Comparison of ENCODE assay signal across 18 cellular contexts in genomic region chr2:28161466-28161865, GRCh38.
A peak's percentile ranks its signal among the peaks of the same experiment; 100 is the strongest.
DNase-seq lines count a peak whose midpoint lies in the region; ATAC-seq and TF ChIP-seq lines count a peak whose summit lies in the region.
"Had no signal": no experiment of that assay in that cellular context is flagged by ENCODE, and none has a peak within 500 bp of the region (broad histone marks: within the 10 kb centered on the region; RNA-seq: fewer than 3 reads in every experiment).

No MANE protein-coding gene starts in this region.

- CTCF ChIA-PET in RWPE1 (lab: Yijun Ruan, JAX) (no interaction called here), PC-3 (lab: Charles Lee) (no interaction called here)

- TF ChIP-seq CTCF in RWPE1 (conservative IDR thresholded peaks at IDR 0.05; ENCODE audit: low read depth) (no peak), PC-3 (conservative IDR thresholded peaks at IDR 0.05; ENCODE audit: low read depth, low read length) (no peak)

- H3K27me3 ChIP-seq in skeletal muscle satellite cell (ENCODE audit: control insufficient read depth, insufficient read depth, low read length), result no peaks in the 10 kb centered on the region
- H3K27me3 ChIP-seq in PC-3 (ENCODE audit: low read length), result no peaks in the 10 kb centered on the region
- H3K27me3 ChIP-seq: BLaER1 treated with 17β-estradiol and CSF1 and Interleukin-3, amounts not matched to agents 10 nM and 100 nM; foreskin keratinocyte had no signal

- H3K4me1 ChIP-seq in skeletal muscle satellite cell (ENCODE audit: control insufficient read depth, insufficient read depth, low read length) (peaks cover 40% of the 10 kb centered on the region), PC-3 (ENCODE audit: insufficient read depth, low read length) (peaks cover 2% of the 10 kb centered on the region; the same call in 1 of the 2 replicates)

- peak overlapping the region; percentile 23 for H3K9ac ChIP-seq in skeletal muscle satellite cell (ENCODE audit: low read depth, low read length)
- no peak overlapping the region for H3K9ac ChIP-seq in PC-3 (ENCODE audit: low read length)
- H3K9ac ChIP-seq: BLaER1 treated with 17β-estradiol and CSF1 and Interleukin-3, amounts not matched to agents 10 nM and 100 nM had no signal

- H3K9me2 ChIP-seq in PC-3 (replicated peaks; ENCODE audit: low read length), result no peaks in the 10 kb centered on the region

- DNase-seq in GM03348 (ENCODE audit: low spot score) (peak; percentile 65), RWPE1 (ENCODE audit: low spot score) (peak; percentile 30), fibroblast of peridontal ligament (ENCODE audit: extremely low read depth) (peak; percentile 41), PC-3 (no peak), NCI-H82 (lab: John Stamatoyannopoulos, UW) (no peak)
- no peak for DNase-seq in activated effector memory CD4-positive, alpha-beta T cell treated with anti-CD3 and anti-CD28 coated beads, Interleukin-2, amount 50 U/mL, for 16 hours
- DNase-seq: activated CD4-positive, alpha-beta memory T cell treated with anti-CD3 and anti-CD28 coated beads for 36 hours; anterior cingulate cortex; dermis blood vessel endothelial cell; MM.1S; NCI-H774; SHP77; stimulated activated naive CD8-positive, alpha-beta T cell treated with anti-CD3 and anti-CD28 coated beads, Interleukin-15, amount 100 ng/mL, for 72 hours had no signal

- no peaks in the 10 kb centered on the region for H4K20me1 ChIP-seq in PC-3 (ENCODE audit: low read length)
- H4K20me1 ChIP-seq: BLaER1 treated with 17β-estradiol and CSF1 and Interleukin-3, amounts not matched to agents 10 nM and 100 nM had no signal

- no peaks in the 10 kb centered on the region for H3F3A ChIP-seq in PC-3 (ENCODE audit: low read length, unreplicated experiment)

- POLR2A ChIA-PET in RWPE1 (lab: Yijun Ruan, JAX; ENCODE audit: low non-redundant PET), result interaction anchor here (0.6 kb wide), 1 partner anchor 12 kb away, joined by 3 read pairs; no protein-coding TSS in a partner anchor
- POLR2A ChIA-PET in PC-3 (lab: Charles Lee; ENCODE audit: unreplicated experiment), result no interaction called here

- H3K27ac ChIP-seq in RWPE1, result peak overlapping the region; percentile 92
- H3K27ac ChIP-seq in PC-3 (ENCODE audit: low read length), result no peak overlapping the region
- H3K27ac ChIP-seq: BLaER1 treated with 17β-estradiol and CSF1 and Interleukin-3, amounts not matched to agents 10 nM and 100 nM; foreskin keratinocyte had no signal

- intact Hi-C loops in PC-3 (cut with micrococcal nuclease), result no loop called here

- H3K36me3 ChIP-seq in skeletal muscle satellite cell (ENCODE audit: insufficient read depth, low read length), result no peaks in the 10 kb centered on the region
- H3K36me3 ChIP-seq in PC-3 (ENCODE audit: low read depth, low read length), result no peaks in the 10 kb centered on the region

- H3K4me3 ChIP-seq in skeletal muscle satellite cell (ENCODE audit: low read length) (no peak overlapping the region), PC-3 (ENCODE audit: low read length) (no peak overlapping the region)
- H3K4me3 ChIP-seq: BLaER1 treated with 17β-estradiol and CSF1 and Interleukin-3, amounts not matched to agents 10 nM and 100 nM; lung had no signal

- BruUV-seq in PC-3 (replicated peaks; lab: Mats Ljungman, UMichigan), result no TSS peak

- no peak for ATAC-seq in GM18861 (IDR thresholded peaks at IDR 0.05; ENCODE audit: unreplicated experiment)
- ATAC-seq in PC-3, result no peak
- ATAC-seq: foreskin keratinocyte; stimulated activated naive CD8-positive, alpha-beta T cell treated with anti-CD3 and anti-CD28 coated beads, Interleukin-15, amount 100 ng/mL, for 72 hours had no signal

- no peak overlapping the region for H2AFZ ChIP-seq in PC-3 (ENCODE audit: low read length)

- H3K4me2 ChIP-seq in skeletal muscle satellite cell (ENCODE audit: low read length) (peak overlapping the region; percentile 3), PC-3 (ENCODE audit: low read length) (no peak overlapping the region)

- no peaks in the 10 kb centered on the region for H3K79me2 ChIP-seq in PC-3 (ENCODE audit: low read length)

- H3K9me3 ChIP-seq in skeletal muscle satellite cell (replicated peaks; ENCODE audit: low read length) (no peaks in the 10 kb centered on the region), PC-3 (ENCODE audit: low read length) (no peaks in the 10 kb centered on the region)

Comparison
In these comparisons a context has a peak if more than half of its experiments do, and no peak if none do; other contexts are left out.
1. DNase-seq: peak in GM03348 (single experiment), RWPE1 (single experiment) and fibroblast of peridontal ligament (single experiment); none in activated effector memory CD4-positive, alpha-beta T cell treated with anti-CD3 and anti-CD28 coated beads, Interleukin-2, amount 50 U/mL, for 16 hours (single experiment), PC-3 (single experiment) and NCI-H82 (single experiment).